ENCODE assay signal across 25 cellular contexts in genomic region chr12:2552000-2552399, GRCh38.
DNase-seq lines count a peak whose midpoint lies in the region; ATAC-seq and TF ChIP-seq lines count a peak whose summit lies in the region.
"Had no signal": no experiment of that assay in that cellular context is flagged by ENCODE, and none has a peak within 500 bp of the region (broad histone marks: within the 10 kb centered on the region; RNA-seq: fewer than 3 reads in every experiment).

No MANE protein-coding gene starts in this region.

- ATAC-seq in Right ventricle myocardium superior (ENCODE audit: poor library complexity): peak; percentile 34
- ATAC-seq in GM19467 (IDR thresholded peaks at IDR 0.05; ENCODE audit: unreplicated experiment): no peak
- ATAC-seq: CD8-positive, alpha-beta T cell; HepG2 had no signal

- peaks cover 0 to 35% of the 10 kb centered on the region in 2 donors for H3K4me1 ChIP-seq in right atrium auricular region

- no peaks in the 10 kb centered on the region for H3K9me3 Mint-ChIP-seq in activated T-cell treated with anti-CD3 and anti-CD28 coated beads, Interleukin-2, amount 50 U/mL, for 24 hours
- H3K9me3 Mint-ChIP-seq: CD8-positive, alpha-beta T cell had no signal

- H3K27me3 ChIP-seq in right atrium auricular region: no peaks in the 10 kb centered on the region

- intact Hi-C loops in Right ventricle myocardium superior (cut with DNase I): no loop called here

- H3K36me3 Mint-ChIP-seq in activated T-cell treated with anti-CD3 and anti-CD28 coated beads, Interleukin-2, amount 50 U/mL, for 24 hours (ENCODE audit: low read depth): no peaks in the 10 kb centered on the region
- H3K36me3 Mint-ChIP-seq: CD8-positive, alpha-beta T cell had no signal

- H3K27ac ChIP-seq in right atrium auricular region: peak overlapping the region; percentile 22 to 45
- H3K27ac ChIP-seq: 22Rv1, C4-2B had no signal

- H3K4me1 Mint-ChIP-seq in activated T-cell treated with anti-CD3 and anti-CD28 coated beads, Interleukin-2, amount 50 U/mL, for 24 hours (ENCODE audit: low read depth): no peaks in the 10 kb centered on the region
- H3K4me1 Mint-ChIP-seq: B cell had no signal

- H3K36me3 ChIP-seq in right atrium auricular region: peaks cover 56% of the 10 kb centered on the region

- no peaks in the 10 kb centered on the region for H3K9me3 ChIP-seq in right atrium auricular region

- no peak overlapping the region for H3K27ac Mint-ChIP-seq in activated T-cell treated with anti-CD3 and anti-CD28 coated beads, Interleukin-2, amount 50 U/mL, for 24 hours
- H3K27ac Mint-ChIP-seq: B cell; CD8-positive, alpha-beta T cell had no signal

- peak; percentile 11 for DNase-seq in DMS153 (lab: John Stamatoyannopoulos, UW)
- no peak for DNase-seq in DMS153 treated with DMSO at 0.1 percent for 48 hours (lab: John Stamatoyannopoulos, UW; ENCODE audit: unreplicated experiment)
- peak; percentile 28 to 54 for DNase-seq in NCI-H526 (lab: John Stamatoyannopoulos, UW)
- no peak for DNase-seq in Right ventricle myocardium superior
- no peak for DNase-seq in right atrium auricular region (ENCODE audit: low spot score)
- DNase-seq in activated T-cell treated with anti-CD3 and anti-CD28 coated beads, Interleukin-2, amount 50 U/mL, for 24 hours: no peak
- no peak for DNase-seq in COLO829 (ENCODE audit: low spot score)
- DNase-seq: CD8-positive, alpha-beta T cell; DMS 273 treated with DMSO at 0.1 percent for 48 hours; DND-41; H7; Kasumi-1; NCI-H1105; NCI-H1436 treated with DMSO at 0.1 percent for 48 hours; NCI-H187 treated with DMSO at 0.1 percent for 48 hours; NCI-H2171; NCI-H226; NCI-H524; RPMI8226; SHP77 treated with DMSO at 0.1 percent for 48 hours had no signal

- no peak overlapping the region for H3K4me3 ChIP-seq in right atrium auricular region

- no peak overlapping the region for H3K4me3 Mint-ChIP-seq in activated T-cell treated with anti-CD3 and anti-CD28 coated beads, Interleukin-2, amount 50 U/mL, for 24 hours
- H3K4me3 Mint-ChIP-seq: B cell; CD8-positive, alpha-beta T cell had no signal

- no peak for TF ChIP-seq CTCF in right atrium auricular region (IDR thresholded peaks at IDR 0.05)

- peaks cover 9% of the 10 kb centered on the region for H3K27me3 Mint-ChIP-seq in activated T-cell treated with anti-CD3 and anti-CD28 coated beads, Interleukin-2, amount 50 U/mL, for 24 hours

Comparison
In these comparisons a context has a peak if more than half of its experiments do, and no peak if none do; other contexts are left out.
1. DNase-seq: peak in DMS153 (single experiment) and NCI-H526 (2 of 2); none in DMS153 treated with DMSO at 0.1 percent for 48 hours (single experiment), Right ventricle myocardium superior (single experiment), right atrium auricular region (single experiment), activated T-cell treated with anti-CD3 and anti-CD28 coated beads, Interleukin-2, amount 50 U/mL, for 24 hours (single experiment) and COLO829 (single experiment).